ENCODE assay signal across 38 cellular contexts in genomic region chr5:116508835-116509234, GRCh38.
"Had no signal": no experiment of that assay in that cellular context is flagged by ENCODE, and none has a peak within 500 bp of the region (broad histone marks: within the 10 kb centered on the region; RNA-seq: fewer than 3 reads in every experiment).

No MANE protein-coding gene starts in this region.

- H3K27ac Mint-ChIP-seq: activated CD4-positive, alpha-beta memory T cell treated with anti-CD3 and anti-CD28 coated beads, Interleukin-2, amount 10 ng/mL, durations not matched to agents 7 days and 5 days; activated naive CD4-positive, alpha-beta T cell treated with anti-CD3 and anti-CD28 coated beads, Interleukin-2, amount 50 U/mL, for 24 hours; activated naive CD8-positive, alpha-beta T cell treated with anti-CD3 and anti-CD28 coated beads, Interleukin-2, amount 10 ng/mL, durations not matched to agents 7 days and 5 days; activated T-cell treated with anti-CD3 and anti-CD28 coated beads, Interleukin-2, amount 50 U/mL, for 72 hours; activated T-helper 17 cell treated with anti-CD3 and anti-CD28 coated beads, Interleukin-2, amount 50 U/mL, for 72 hours had no signal

- H3K4me1 ChIP-seq: ascending aorta, breast epithelium had no signal

- H3K9me3 Mint-ChIP-seq: activated CD4-positive, alpha-beta memory T cell treated with anti-CD3 and anti-CD28 coated beads, Interleukin-2, amount 10 ng/mL, durations not matched to agents 7 days and 5 days; activated naive CD4-positive, alpha-beta T cell treated with anti-CD3 and anti-CD28 coated beads, Interleukin-2, amount 50 U/mL, for 24 hours; activated naive CD8-positive, alpha-beta T cell treated with anti-CD3 and anti-CD28 coated beads, Interleukin-2, amount 10 ng/mL, durations not matched to agents 7 days and 5 days; activated T-cell treated with anti-CD3 and anti-CD28 coated beads, Interleukin-2, amount 50 U/mL, for 72 hours; activated T-helper 17 cell treated with anti-CD3 and anti-CD28 coated beads, Interleukin-2, amount 50 U/mL, for 72 hours had no signal

- H3K9me3 ChIP-seq: ascending aorta, breast epithelium, Peyer's patch had no signal

- H3K4me2 ChIP-seq: KMS-11 had no signal

- DNase-seq: activated CD4-positive, alpha-beta memory T cell treated with anti-CD3 and anti-CD28 coated beads, Interleukin-2, amount 10 ng/mL, durations not matched to agents 7 days and 5 days; activated CD4-positive, alpha-beta T cell treated with anti-CD3 and anti-CD28 coated beads for 1 hour; activated CD4-positive, alpha-beta T cell treated with anti-CD3 and anti-CD28 coated beads for 48 hours; activated CD4-positive, CD25-positive, alpha-beta regulatory T cell; activated CD8-positive, alpha-beta memory T cell treated with anti-CD3 and anti-CD28 coated beads for 24 hours; activated effector memory CD4-positive, alpha-beta T cell treated with anti-CD3 and anti-CD28 coated beads, Interleukin-2, amount 50 U/mL, for 16 hours; activated naive CD4-positive, alpha-beta T cell treated with Interleukin-2 at 50 U/mL for 16 hours; activated naive CD8-positive, alpha-beta T cell treated with anti-CD3 and anti-CD28 coated beads, Interleukin-2, amount 10 ng/mL, durations not matched to agents 7 days and 5 days; activated T-cell treated with anti-CD3 and anti-CD28 coated beads, Interleukin-2, amount 50 U/mL, for 1 hour; activated T-cell treated with anti-CD3 and anti-CD28 coated beads, Interleukin-2, amount 50 U/mL, for 72 hours; amygdala; MM.1S; MV-4-11; NCI-H1092; NCI-H1436 treated with DMSO at 0.1 percent for 48 hours; NCI-H1694 treated with DMSO at 0.1 percent for 48 hours; NCI-H2029 treated with DMSO at 0.1 percent for 48 hours; NCI-H2107; NCI-H2171; NCI-H510A; NCI-H526; NCI-H748 treated with DMSO at 0.1 percent for 48 hours; NK-92 treated with Interleukin-12 subunit alpha and Interleukin-12 subunit beta, amount 100 ng/mL, for 24 hours; PC-3; Peyer's patch; SIG-M5; SW 1271; T-helper 1 cell; T-helper 2 cell; T-helper 9 cell had no signal

- H3K36me3 Mint-ChIP-seq: activated naive CD8-positive, alpha-beta T cell treated with anti-CD3 and anti-CD28 coated beads, Interleukin-2, amount 10 ng/mL, durations not matched to agents 7 days and 5 days had no signal

- ATAC-seq: activated T-cell treated with anti-CD3 and anti-CD28 coated beads, Interleukin-2, amount 50 U/mL, for 72 hours; activated T-helper 17 cell treated with anti-CD3 and anti-CD28 coated beads, Interleukin-2, amount 50 U/mL, for 72 hours; PC-3; Right ventricle myocardium inferior had no signal

- H3K4me1 Mint-ChIP-seq: activated CD4-positive, alpha-beta memory T cell treated with anti-CD3 and anti-CD28 coated beads, Interleukin-2, amount 10 ng/mL, durations not matched to agents 7 days and 5 days; activated naive CD4-positive, alpha-beta T cell treated with anti-CD3 and anti-CD28 coated beads, Interleukin-2, amount 50 U/mL, for 24 hours; activated naive CD8-positive, alpha-beta T cell treated with anti-CD3 and anti-CD28 coated beads, Interleukin-2, amount 10 ng/mL, durations not matched to agents 7 days and 5 days; activated T-helper 17 cell treated with anti-CD3 and anti-CD28 coated beads, Interleukin-2, amount 50 U/mL, for 72 hours had no signal

- H3K9ac ChIP-seq: KMS-11 had no signal

- H3K27me3 ChIP-seq: ascending aorta, breast epithelium, Peyer's patch had no signal

- H3K4me3 ChIP-seq: ascending aorta, breast epithelium, Peyer's patch had no signal

- H3K27ac ChIP-seq: ascending aorta, breast epithelium, KMS-11, Peyer's patch, RWPE1, VCaP had no signal

- H3K4me3 Mint-ChIP-seq: activated CD4-positive, alpha-beta memory T cell treated with anti-CD3 and anti-CD28 coated beads, Interleukin-2, amount 10 ng/mL, durations not matched to agents 7 days and 5 days; activated naive CD4-positive, alpha-beta T cell treated with anti-CD3 and anti-CD28 coated beads, Interleukin-2, amount 50 U/mL, for 24 hours; activated naive CD8-positive, alpha-beta T cell treated with anti-CD3 and anti-CD28 coated beads, Interleukin-2, amount 10 ng/mL, durations not matched to agents 7 days and 5 days; activated T-cell treated with anti-CD3 and anti-CD28 coated beads, Interleukin-2, amount 50 U/mL, for 72 hours; activated T-helper 17 cell treated with anti-CD3 and anti-CD28 coated beads, Interleukin-2, amount 50 U/mL, for 72 hours had no signal

- H3K36me3 ChIP-seq: ascending aorta, breast epithelium had no signal

- H3K27me3 Mint-ChIP-seq: activated CD4-positive, alpha-beta memory T cell treated with anti-CD3 and anti-CD28 coated beads, Interleukin-2, amount 10 ng/mL, durations not matched to agents 7 days and 5 days; activated naive CD4-positive, alpha-beta T cell treated with anti-CD3 and anti-CD28 coated beads, Interleukin-2, amount 50 U/mL, for 24 hours; activated naive CD8-positive, alpha-beta T cell treated with anti-CD3 and anti-CD28 coated beads, Interleukin-2, amount 10 ng/mL, durations not matched to agents 7 days and 5 days; activated T-helper 17 cell treated with anti-CD3 and anti-CD28 coated beads, Interleukin-2, amount 50 U/mL, for 72 hours had no signal
